1 cellular context compared by ENCODE assay signal in genomic region chr5:174816858-174817257, GRCh38.
TF ChIP-seq lines count a peak whose summit lies in the region.

No MANE protein-coding gene starts in this region.

TF ChIP-seq in K562, 482 proteins besides CTCF, POLR2A, EP300 and RAD21 (continued from another document):
- no peak for TF ChIP-seq TRIM25 (IDR thresholded peaks at IDR 0.05; ENCODE audit: borderline replicate concordance)
- no peak for TF ChIP-seq SMC3 (conservative IDR thresholded peaks at IDR 0.05; ENCODE audit: insufficient read depth, low read depth, low read length)
- no peak for TF ChIP-seq MEF2D (tag; conservative IDR thresholded peaks at IDR 0.05; ENCODE audit: low read depth)
- no peak for TF ChIP-seq GATAD2A (IDR thresholded peaks at IDR 0.05)
- no peak for TF ChIP-seq PCBP1 (IDR thresholded peaks at IDR 0.05; ENCODE audit: low read depth, low read length, poor library complexity, severe bottlenecking)
- no peak for TF ChIP-seq ARID3A (IDR thresholded peaks at IDR 0.05; ENCODE audit: borderline replicate concordance, low read depth, low read length)
- TF ChIP-seq SIRT6 (IDR thresholded peaks at IDR 0.05; ENCODE audit: low read depth, low read length) = no peak
- TF ChIP-seq CTCFL (IDR thresholded peaks at IDR 0.05; ENCODE audit: borderline replicate concordance, insufficient read depth, low read depth, low read length, poor library complexity, severe bottlenecking) = no peak
- no peak for TF ChIP-seq E2F3 (CRISPR knock-in tag; IDR thresholded peaks at IDR 0.05)
- no peak for TF ChIP-seq MYC (IDR thresholded peaks at IDR 0.05; ENCODE audit: low read depth, low read length)
- no peak for TF ChIP-seq MYC (CRISPR knock-in tag; IDR thresholded peaks at IDR 0.05; ENCODE audit: borderline replicate concordance, low read depth)
- TF ChIP-seq ZFPM2 (CRISPR knock-in tag; IDR thresholded peaks at IDR 0.05) = no peak
